In genomic region chr16:89275837-89276720, GRCh38 we compare ENCODE assay signal across 29 cellular contexts. TPM values are rescaled to one million over a fixed set of nuclear protein-coding genes. Genes with fewer than 3 reads are reported as not detected.
DNase-seq lines count a peak whose midpoint lies in the region; ATAC-seq, FAIRE-seq and TF ChIP-seq lines count a peak whose summit lies in the region.
"Had no signal": no experiment of that assay in that cellular context is flagged by ENCODE, and none has a peak within 500 bp of the region (broad histone marks: within the 10 kb centered on the region; RNA-seq: fewer than 3 reads in every experiment).

No MANE protein-coding gene starts in this region.

- in situ Hi-C loops in HepG2 (cut with HindIII; ENCODE audit: extremely low pct_ligation_motif_present, low pct_unique_long_range_greater_than_20kb), result no loop called here

- no peak overlapping the region for H2AFZ ChIP-seq in HepG2 (ENCODE audit: low read length)
- H2AFZ ChIP-seq: neural progenitor cell had no signal

- peaks cover 78% of the 10 kb centered on the region for H3K36me3 Mint-ChIP-seq in Caco-2 (ENCODE audit: insufficient read depth, unreplicated experiment)
- peaks cover 3% of the 10 kb centered on the region for H3K36me3 Mint-ChIP-seq in T-helper 17 cell (ENCODE audit: low read depth)

- peaks cover 89% of the 10 kb centered on the region for H4K20me1 ChIP-seq in BLaER1
- H4K20me1 ChIP-seq in HepG2 (ENCODE audit: insufficient read depth, low read length), result peaks cover 5% of the 10 kb centered on the region; the same call in 1 of the 2 replicates

- H3K27ac ChIP-seq in BLaER1 (peak overlapping the region; percentile 94), HepG2 (ENCODE audit: extremely low read length, insufficient read depth, low read length) (no peak overlapping the region)
- H3K27ac ChIP-seq: body of pancreas, C4-2B, colonic mucosa, neural progenitor cell, right lobe of liver, suprapubic skin had no signal

- WGBS in HepG2 (ENCODE audit: low lambda C conversion rate), result 98% methylated on average over 38 of the region's 39 CpGs

- peak overlapping the region; percentile 63; the same call in 1 of the 2 replicates for H3K4me3 ChIP-seq in BLaER1
- H3K4me3 ChIP-seq in Caco-2 (ENCODE audit: low read depth, low read length), result no peak overlapping the region
- H3K4me3 ChIP-seq in HepG2 (replicated peaks in 1 of 3; ENCODE audit: insufficient read depth in 1 of 3, low read depth in 2 of 3, low read length in 3 of 3), result no peak overlapping the region
- H3K4me3 ChIP-seq: adrenal gland, body of pancreas, colonic mucosa, lung, neural progenitor cell, right lobe of liver, suprapubic skin had no signal

- intact Hi-C loops in Caco-2 (cut with micrococcal nuclease; ENCODE audit: unreplicated experiment) (no loop called here), HepG2 (cut with micrococcal nuclease; ENCODE audit: unreplicated experiment) (no loop called here)

- ATAC-seq in T-helper 17 cell, result no peak
- ATAC-seq in HepG2, result no peak; the same call in 2 of the 3 replicates
- no peak for ATAC-seq in HG02973 (IDR thresholded peaks at IDR 0.05; ENCODE audit: unreplicated experiment)
- ATAC-seq: activated CD4-positive, alpha-beta T cell treated with anti-CD3 and anti-CD28 coated beads for 36 hours; body of pancreas; SK-N-SH treated with all-trans-retinoic acid at 6 μM for 48 hours had no signal

- H3K9ac ChIP-seq in BLaER1, result peak overlapping the region; percentile 82
- H3K9ac ChIP-seq in HepG2 (ENCODE audit: insufficient read depth, low read depth, low read length), result no peak overlapping the region
- H3K9ac ChIP-seq: neural progenitor cell had no signal

- CTCF ChIA-PET in Caco-2 (lab: Charles Lee) (interaction anchor here (0.6 kb wide), 1 partner anchor 208 kb away, joined by 3 read pairs; no protein-coding TSS in a partner anchor), HepG2 (lab: Yijun Ruan, JAX; ENCODE audit: low intra/inter-chr PET ratio, low total read pairs) (no interaction called here), HEK293T (lab: Yijun Ruan, JAX) (no interaction called here)

- no peak; a peak in 1 of 4 replicates for TF ChIP-seq POLR2A in HepG2 (IDR thresholded peaks at IDR 0.05; ENCODE audit: insufficient read depth in 1 of 2, low read depth in 2 of 2, low read length in 2 of 2)

- DNase-seq in Caco-2 (no peak), T-helper 17 cell (no peak), HepG2 (ENCODE audit: low spot score) (no peak), hypothalamus (lab: John Stamatoyannopoulos, UW) (no peak), midbrain (lab: John Stamatoyannopoulos, UW) (no peak), HEK293T (ENCODE audit: extremely low spot score) (no peak)
- DNase-seq: activated CD4-positive, alpha-beta T cell treated with anti-CD3 and anti-CD28 coated beads for 36 hours; activated gamma-delta T cell treated with Interleukin-2 at 50 U/mL for 16 hours; adrenal gland; body of pancreas; Calu3; colonic mucosa; DND-41; effector CD8-positive, alpha-beta T cell; IMR-90; kidney glomerular epithelial cell; NCI-H1417; NCI-H2081; NCI-H226; NCI-H748 treated with DMSO at 0.1 percent for 48 hours; right lobe of liver; stimulated activated CD4-positive, alpha-beta T cell treated with anti-CD3 and anti-CD28 coated beads, Interleukin-2, amount 100 ng/mL, for 48 hours had no signal

- POLR2A ChIA-PET in Caco-2 (lab: Charles Lee) (no interaction called here), HepG2 (lab: Yijun Ruan, JAX) (no interaction called here), HEK293T (lab: Yijun Ruan, JAX) (no interaction called here)

- H3K36me3 ChIP-seq in BLaER1, result peaks cover 74% of the 10 kb centered on the region
- H3K36me3 ChIP-seq in Caco-2 (ENCODE audit: control insufficient read depth, insufficient read depth, low read length), result peaks cover 6% of the 10 kb centered on the region; the same call in 1 of the 2 replicates
- peaks cover 48 to 77% of the 10 kb centered on the region in 2 experiments for H3K36me3 ChIP-seq in HepG2 (replicated peaks in 1 of 2; ENCODE audit: control insufficient read depth in 1 of 2, insufficient read depth in 2 of 2, low read length in 2 of 2)
- H3K36me3 ChIP-seq: neural progenitor cell had no signal

- no peak for FAIRE-seq in HepG2 (lab: Jason Lieb, UNC)

- TF ChIP-seq CTCF in Caco-2 (IDR thresholded peaks at IDR 0.05; ENCODE audit: insufficient read depth in 1 of 2, low read depth in 1 of 2, low read length in 1 of 2, severe bottlenecking in 1 of 2, unreplicated experiment in 1 of 2) (no peak), HepG2 (CRISPR knock-in tag; IDR thresholded peaks at IDR 0.05) (no peak)

- H3K4me3 Mint-ChIP-seq in Caco-2 (ENCODE audit: unreplicated experiment), result no peak overlapping the region
- H3K4me3 Mint-ChIP-seq in T-helper 17 cell, result no peak overlapping the region
- H3K4me3 Mint-ChIP-seq: activated CD4-positive, alpha-beta T cell treated with anti-CD3 and anti-CD28 coated beads for 36 hours; neural progenitor cell had no signal

- BruUV-seq in Caco-2 (replicated peaks; lab: Mats Ljungman, UMichigan), result no TSS peak
- BruUV-seq in HepG2 (replicated peaks; lab: Mats Ljungman, UMichigan), result no TSS peak

- H3K4me1 ChIP-seq in BLaER1 (peaks cover 95% of the 10 kb centered on the region), Caco-2 (no peaks in the 10 kb centered on the region), HepG2 (ENCODE audit: insufficient read depth, low read length) (no peaks in the 10 kb centered on the region)
- H3K4me1 ChIP-seq: body of pancreas, colonic mucosa, neural progenitor cell, right lobe of liver, suprapubic skin had no signal

- H3K9me3 ChIP-seq in BLaER1 (no peaks in the 10 kb centered on the region), Caco-2 (no peaks in the 10 kb centered on the region), T-helper 17 cell (ENCODE audit: control insufficient read depth, low read length, poor library complexity, severe bottlenecking) (no peaks in the 10 kb centered on the region), HepG2 (ENCODE audit: low read length) (no peaks in the 10 kb centered on the region)
- H3K9me3 ChIP-seq: adrenal gland, body of pancreas, colonic mucosa, right lobe of liver, suprapubic skin had no signal

- TF ChIP-seq EP300 in HepG2 (IDR thresholded peaks at IDR 0.05; ENCODE audit: low read depth in 2 of 2, low read length in 2 of 2) (no peak), HepG2 (CRISPR knock-in tag; IDR thresholded peaks at IDR 0.05; ENCODE audit: borderline replicate concordance) (no peak)

- H3K4me2 ChIP-seq in BLaER1 (peak overlapping the region; percentile 100), HepG2 (ENCODE audit: low read depth, low read length) (no peak overlapping the region)
- H3K4me2 ChIP-seq: neural progenitor cell had no signal

- no peak for TF ChIP-seq RAD21 in HepG2 (CRISPR knock-in tag; IDR thresholded peaks at IDR 0.05)

- no peaks in the 10 kb centered on the region for H3K27me3 Mint-ChIP-seq in Caco-2 (ENCODE audit: insufficient read depth, unreplicated experiment)
- no peaks in the 10 kb centered on the region for H3K27me3 Mint-ChIP-seq in T-helper 17 cell
- H3K27me3 Mint-ChIP-seq: activated CD4-positive, alpha-beta T cell treated with anti-CD3 and anti-CD28 coated beads for 36 hours had no signal

- H3K27me3 ChIP-seq in BLaER1 (no peaks in the 10 kb centered on the region), Caco-2 (replicated peaks; ENCODE audit: control insufficient read depth, insufficient read depth, low read length) (no peaks in the 10 kb centered on the region), HepG2 (ENCODE audit: control insufficient read depth in 1 of 2, insufficient read depth in 2 of 2, low read length in 2 of 2) (no peaks in the 10 kb centered on the region)
- H3K27me3 ChIP-seq: adrenal gland, body of pancreas, colonic mucosa, neural progenitor cell, right lobe of liver, suprapubic skin had no signal

- no peaks in the 10 kb centered on the region for H3K9me3 Mint-ChIP-seq in Caco-2 (ENCODE audit: unreplicated experiment)
- H3K9me3 Mint-ChIP-seq: neural progenitor cell had no signal

- H3K4me1 Mint-ChIP-seq in Caco-2 (ENCODE audit: low read depth, unreplicated experiment), result no peaks in the 10 kb centered on the region
- H3K4me1 Mint-ChIP-seq in T-helper 17 cell, result no peaks in the 10 kb centered on the region
- H3K4me1 Mint-ChIP-seq: activated CD4-positive, alpha-beta T cell treated with anti-CD3 and anti-CD28 coated beads for 36 hours had no signal

- H3K27ac Mint-ChIP-seq in Caco-2 (ENCODE audit: unreplicated experiment) (peak overlapping the region; percentile 52), T-helper 17 cell (peak overlapping the region; percentile 65)
- H3K27ac Mint-ChIP-seq: activated CD4-positive, alpha-beta T cell treated with anti-CD3 and anti-CD28 coated beads for 36 hours; neural progenitor cell had no signal

- H3K79me2 ChIP-seq in HepG2 (ENCODE audit: insufficient read depth, low read length), result peaks cover 2% of the 10 kb centered on the region

TF ChIP-seq in HepG2, 621 proteins besides CTCF, POLR2A, EP300 and RAD21 (continues in another document):
- TF ChIP-seq AGO2 (optimal IDR thresholded peaks at IDR 0.05; ENCODE audit: low read depth, low read length) (peak; percentile 0), ZBTB42 (CRISPR knock-in tag; IDR thresholded peaks at IDR 0.05) (no peak)

TF ChIP-seq in HEK293T, 16 proteins besides CTCF, POLR2A, EP300 and RAD21 (continues in another document):
- no peak for TF ChIP-seq L3MBTL2 (conservative IDR thresholded peaks at IDR 0.05)

RNA-seq across cellular contexts. Expression of gene ZNF778, which starts 58.6 kb away (rescaled TPM):
- total RNA-seq in Caco-2 (2022) (13.1 and 18.1 TPM in 2 replicates), T-helper 17 cell (1 to 10 TPM; 4.1 to 8.1 TPM), HepG2 (2016; rRNA removed; fragmentation: Illumina TruSeq; extraction: Trizol) (7.2 and 9.3 TPM in 2 replicates)
- total RNA-seq in HepG2 (2016; cell fraction: cytosol; rRNA removed; fragmentation: Illumina TruSeq; extraction: Trizol; ENCODE audit: low read depth), result 1.7 and 2.6 TPM in 2 replicates
- total RNA-seq in HepG2 (2016; cell fraction: insoluble cytoplasmic fraction; rRNA removed; fragmentation: Illumina TruSeq; extraction: Trizol), result 6.1 and 8.3 TPM in 2 replicates
- 2.7 and 3.9 TPM in 2 replicates for total RNA-seq in HepG2 (2016; cell fraction: membrane; rRNA removed; fragmentation: Illumina TruSeq; extraction: Trizol)
- 8.7 and 10.5 TPM in 2 replicates for total RNA-seq in HepG2 (2016; cell fraction: nucleus; rRNA removed; fragmentation: Illumina TruSeq; extraction: Trizol)
- 3.8 and 6.1 TPM in 2 replicates for polyA plus RNA-seq in HepG2 (2011; rRNA removed)
- 1.8 and 2.1 TPM in 2 replicates for polyA plus RNA-seq in HepG2 (2011; cell fraction: cytosol; rRNA removed)
- polyA plus RNA-seq in HepG2 (2011; cell fraction: nucleus; rRNA removed), result 6.6 and 11.3 TPM in 2 replicates
- 2.4 and 3.0 TPM in 2 replicates for polyA plus RNA-seq in HepG2 (2012)
- 0.79 and 0.83 TPM in 2 replicates for polyA plus RNA-seq in HepG2 (2016; cell fraction: cytosol; fragmentation: Illumina TruSeq; extraction: Trizol; ENCODE audit: low read depth)
- 4.6 and 6.1 TPM in 2 replicates for polyA plus RNA-seq in HepG2 (2016; cell fraction: insoluble cytoplasmic fraction; fragmentation: Illumina TruSeq; extraction: Trizol; ENCODE audit: low read depth)
- polyA plus RNA-seq in HepG2 (2016; cell fraction: membrane; fragmentation: Illumina TruSeq; extraction: Trizol; ENCODE audit: low read depth), result 0.61 and 1.7 TPM in 2 replicates
- polyA plus RNA-seq in HepG2 (2016; cell fraction: nucleus; fragmentation: Illumina TruSeq; extraction: Trizol; ENCODE audit: insufficient read depth, low read depth), result 11.3 and 22.5 TPM in 2 replicates
- 6.4 and 9.2 TPM in 2 replicates for polyA minus RNA-seq in HepG2 (2011; rRNA and poly(A)+ RNA removed; ENCODE audit: low replicate concordance)
- polyA minus RNA-seq in HepG2 (2011; cell fraction: cytosol; rRNA and poly(A)+ RNA removed), result 4.0 and 6.1 TPM in 2 replicates
- polyA minus RNA-seq in HepG2 (2011; cell fraction: nucleus; rRNA and poly(A)+ RNA removed), result 15.2 and 17.3 TPM in 2 replicates
